Comparison of ENCODE assay signal across 12 cellular contexts in the genomic region with DNA sequence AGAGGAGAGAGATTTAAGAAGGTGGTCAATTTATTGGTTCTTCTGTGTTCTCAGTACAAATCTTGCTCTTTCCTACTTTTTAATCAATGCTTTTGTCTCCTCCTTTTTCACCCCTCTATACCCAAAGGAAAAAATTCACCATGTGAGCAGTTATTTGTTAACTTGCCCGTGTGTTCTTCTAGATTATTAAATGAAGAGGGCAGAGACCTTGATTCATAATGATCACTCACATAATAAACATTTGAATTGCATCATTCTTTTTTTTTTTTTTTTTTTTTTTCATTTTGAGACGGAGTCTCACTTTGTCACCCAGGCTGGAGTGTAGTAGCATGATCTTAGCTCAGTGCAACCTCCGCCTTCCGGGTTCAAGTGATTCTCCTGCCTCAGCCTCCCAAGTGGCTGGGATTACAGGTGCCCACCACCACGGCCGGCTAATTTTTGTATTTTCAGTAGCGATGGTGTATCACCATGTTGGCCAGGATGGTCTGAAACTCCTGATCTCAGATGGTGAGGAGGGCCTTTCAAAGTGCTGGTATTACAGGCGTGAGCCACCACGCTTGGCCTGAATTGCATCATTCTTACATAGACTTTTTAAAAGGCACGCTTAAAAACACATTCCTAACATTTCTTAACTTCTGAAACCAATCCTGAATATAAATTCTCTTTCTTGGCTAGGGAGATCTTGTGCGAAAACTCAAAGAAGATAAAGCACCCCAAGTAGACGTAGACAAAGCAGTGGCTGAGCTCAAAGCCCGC. TPM values are rescaled to one million over a fixed set of nuclear protein-coding genes. Genes with fewer than 3 reads are reported as not detected.
DNase-seq lines count a peak whose midpoint lies in the region; ATAC-seq and TF ChIP-seq lines count a peak whose summit lies in the region.
"Had no signal": no experiment of that assay in that cellular context is flagged by ENCODE, and none has a peak within 500 bp of the region (broad histone marks: within the 10 kb centered on the region; RNA-seq: fewer than 3 reads in every experiment).

No MANE protein-coding gene starts in this region.

- ATAC-seq in stimulated activated naive CD8-positive, alpha-beta T cell treated with anti-CD3 and anti-CD28 coated beads, Interleukin-15, Interleukin-2, amounts not matched to agents 100 U/mL and 50 U/mL, for 24 hours = no peak
- ATAC-seq in HG03135 (IDR thresholded peaks at IDR 0.05; ENCODE audit: unreplicated experiment) (no peak), HG03097 (IDR thresholded peaks at IDR 0.05; ENCODE audit: low FRiP score, unreplicated experiment) (no peak)
- ATAC-seq: right cardiac atrium had no signal

- H3K4me1 Mint-ChIP-seq in stimulated activated naive CD8-positive, alpha-beta T cell treated with anti-CD3 and anti-CD28 coated beads, Interleukin-15, Interleukin-2, amounts not matched to agents 100 ng/mL and 50 ng/mL, for 24 hours (ENCODE audit: low read depth) = peaks cover 54% of the 10 kb centered on the region

- H3K9me3 Mint-ChIP-seq in stimulated activated naive CD8-positive, alpha-beta T cell treated with anti-CD3 and anti-CD28 coated beads, Interleukin-15, Interleukin-2, amounts not matched to agents 100 ng/mL and 50 ng/mL, for 24 hours = no peaks in the 10 kb centered on the region
- H3K9me3 Mint-ChIP-seq: activated B cell treated with CpG ODN at 0.5 μM for 24 hours had no signal

- no peak for DNase-seq in stimulated activated naive CD8-positive, alpha-beta T cell treated with anti-CD3 and anti-CD28 coated beads, Interleukin-15, Interleukin-2, amounts not matched to agents 100 U/mL and 50 U/mL, for 24 hours
- DNase-seq in epithelial cell of prostate (ENCODE audit: low read depth, low spot score) (no peak), ureter (ENCODE audit: low spot score) (no peak), 8988T (no peak)
- DNase-seq: activated B cell treated with CpG ODN at 0.5 μM for 24 hours, SIG-M5, transverse colon had no signal

- H3K27me3 Mint-ChIP-seq in stimulated activated naive CD8-positive, alpha-beta T cell treated with anti-CD3 and anti-CD28 coated beads, Interleukin-15, Interleukin-2, amounts not matched to agents 100 ng/mL and 50 ng/mL, for 24 hours = no peaks in the 10 kb centered on the region
- H3K27me3 Mint-ChIP-seq: activated B cell treated with CpG ODN at 0.5 μM for 24 hours had no signal

- peaks cover 71% of the 10 kb centered on the region for H3K36me3 Mint-ChIP-seq in stimulated activated naive CD8-positive, alpha-beta T cell treated with anti-CD3 and anti-CD28 coated beads, Interleukin-15, Interleukin-2, amounts not matched to agents 100 ng/mL and 50 ng/mL, for 24 hours (ENCODE audit: low read depth)

- H3K27ac ChIP-seq in epithelial cell of prostate = peak overlapping the region; percentile 97
- H3K27ac ChIP-seq: transverse colon had no signal

- TF ChIP-seq CTCF in WI38 (IDR thresholded peaks at IDR 0.05; ENCODE audit: low read depth, low read length) = no peak

- peak overlapping the region; percentile 20 for H3K4me3 Mint-ChIP-seq in stimulated activated naive CD8-positive, alpha-beta T cell treated with anti-CD3 and anti-CD28 coated beads, Interleukin-15, Interleukin-2, amounts not matched to agents 100 ng/mL and 50 ng/mL, for 24 hours
- H3K4me3 Mint-ChIP-seq: activated B cell treated with CpG ODN at 0.5 μM for 24 hours had no signal

- H3K4me3 ChIP-seq in WI38 (ENCODE audit: low read depth, low read length) = peak overlapping the region; percentile 100
- H3K4me3 ChIP-seq: transverse colon had no signal

- H3K27ac Mint-ChIP-seq in stimulated activated naive CD8-positive, alpha-beta T cell treated with anti-CD3 and anti-CD28 coated beads, Interleukin-15, Interleukin-2, amounts not matched to agents 100 ng/mL and 50 ng/mL, for 24 hours = peak overlapping the region; percentile 23
- H3K27ac Mint-ChIP-seq: activated B cell treated with CpG ODN at 0.5 μM for 24 hours had no signal

RNA-seq across cellular contexts. Expression of gene GARS1, which starts 3.6 kb away (rescaled TPM):
- total RNA-seq in ureter = 203 TPM
